Comparison of ENCODE assay signal across 22 cellular contexts in genomic region chr11:129610125-129610524, GRCh38.
"Had no signal": no experiment of that assay in that cellular context is flagged by ENCODE, and none has a peak within 500 bp of the region (broad histone marks: within the 10 kb centered on the region; RNA-seq: fewer than 3 reads in every experiment).

No MANE protein-coding gene starts in this region.

- FAIRE-seq: frontal cortex, keratinocyte, urothelium cell line had no signal

- H3K9me3 Mint-ChIP-seq: neural crest cell had no signal

- DNase-seq: activated CD4-positive, alpha-beta T cell treated with anti-CD3 and anti-CD28 coated beads, Interleukin-2, amount 50 U/mL, for 1 hour; activated CD4-positive, CD25-positive, alpha-beta regulatory T cell treated with anti-CD3 and anti-CD28 coated beads, Interleukin-2, amount 50 U/mL, for 72 hours; activated CD8-positive, alpha-beta memory T cell treated with anti-CD3 and anti-CD28 coated beads, Interleukin-2, amount 50 U/mL, for 4 hours; activated effector memory CD4-positive, alpha-beta T cell treated with Interleukin-2 at 50 U/mL for 16 hours; activated naive CD4-positive, alpha-beta T cell treated with anti-CD3 and anti-CD28 coated beads, Interleukin-2, amount 50 U/mL, for 16 hours; activated T-cell treated with anti-CD3 and anti-CD28 coated beads, Interleukin-2, amount 50 U/mL, for 48 hours; aorta; brain microvascular endothelial cell; central memory CD4-positive, alpha-beta T cell; colonic mucosa; head of caudate nucleus; stimulated activated CD4-positive, alpha-beta T cell treated with anti-CD3 and anti-CD28 coated beads, Interleukin-12 subunit alpha, Interleukin-12 subunit beta, amount 100 ng/mL, for 4 hours; stimulated activated CD4-positive, alpha-beta T cell treated with anti-CD3 and anti-CD28 coated beads, Interleukin-1b, Interleukin-23, amount 100 ng/mL, for 48 hours; stimulated activated CD8-positive, alpha-beta memory T cell treated with anti-CD3 and anti-CD28 coated beads, Interleukin-4, amount 100 ng/mL, for 48 hours; stimulated activated naive CD4-positive, alpha-beta T cell; tibial artery had no signal

- ATAC-seq: left lobe of liver had no signal

- H3K4me3 Mint-ChIP-seq: neural crest cell had no signal

- H3K27me3 Mint-ChIP-seq: progenitor cell of endocrine pancreas had no signal
